ENCODE assay signal across 1 cellular context in the genomic region with DNA sequence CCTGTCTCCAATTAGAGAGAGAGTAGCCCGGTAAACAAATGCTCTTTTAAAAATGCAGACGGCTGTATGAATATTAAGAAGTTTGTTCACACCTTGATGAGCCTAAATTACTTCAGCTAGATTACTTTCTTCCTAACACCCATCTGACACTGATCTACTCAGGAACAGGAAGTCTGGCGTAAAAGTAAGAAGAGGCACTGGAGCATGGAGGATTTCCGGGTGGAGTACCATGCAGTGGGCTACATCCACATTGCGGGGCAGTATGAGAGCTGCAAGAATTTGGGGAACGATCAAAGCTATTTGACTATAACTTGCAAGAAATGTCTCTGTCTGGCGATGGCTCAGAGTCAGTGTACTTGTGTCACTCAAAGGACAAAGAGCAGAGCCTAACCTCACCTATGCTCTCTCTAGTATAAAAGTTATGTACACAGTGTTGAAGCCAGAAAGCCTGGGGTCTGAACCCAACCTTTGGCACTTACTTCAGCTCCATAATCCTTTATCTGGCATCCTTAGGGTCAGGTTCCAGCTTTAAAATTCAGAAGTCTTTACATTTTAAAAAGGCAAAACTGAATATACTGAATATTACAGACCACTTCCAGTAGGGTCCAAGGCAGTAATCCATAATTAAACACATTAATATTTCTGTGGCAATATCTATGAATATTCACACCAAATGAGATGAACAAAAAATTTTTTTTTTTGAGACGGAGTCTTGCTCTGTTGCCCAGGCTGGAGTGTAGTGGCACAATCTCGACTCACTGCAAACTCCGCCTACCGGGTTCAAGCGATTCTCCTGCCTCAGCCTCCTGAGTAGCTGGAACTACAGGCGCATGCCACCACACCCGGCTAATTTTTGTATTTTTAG.
TF ChIP-seq lines count a peak whose summit lies in the region.

No MANE protein-coding gene starts in this region.

TF ChIP-seq in WTC11, 78 proteins besides CTCF, POLR2A, EP300 and RAD21 (continued from another document):
- TF ChIP-seq NR3C1 (CRISPR knock-in tag; conservative IDR thresholded peaks at IDR 0.05; ENCODE audit: low read depth), result no peak
- no peak for TF ChIP-seq ZNF232 (CRISPR knock-in tag; IDR thresholded peaks at IDR 0.05)
- TF ChIP-seq ESRRA (CRISPR knock-in tag; IDR thresholded peaks at IDR 0.05; ENCODE audit: borderline replicate concordance), result no peak
- TF ChIP-seq GTF2I (CRISPR knock-in tag; conservative IDR thresholded peaks at IDR 0.05), result no peak
- TF ChIP-seq TEAD4 (CRISPR knock-in tag; IDR thresholded peaks at IDR 0.05), result no peak
- TF ChIP-seq SMAD3 (CRISPR knock-in tag; IDR thresholded peaks at IDR 0.05; ENCODE audit: borderline replicate concordance), result no peak
- TF ChIP-seq FOXJ3 (CRISPR knock-in tag; IDR thresholded peaks at IDR 0.05; ENCODE audit: borderline replicate concordance), result no peak
